ENCODE assay signal across 10 cellular contexts in genomic region chr1:188027613-188028012, GRCh38.
DNase-seq lines count a peak whose midpoint lies in the region; ATAC-seq and TF ChIP-seq lines count a peak whose summit lies in the region.
"Had no signal": no experiment of that assay in that cellular context is flagged by ENCODE, and none has a peak within 500 bp of the region (broad histone marks: within the 10 kb centered on the region; RNA-seq: fewer than 3 reads in every experiment).

No MANE protein-coding gene starts in this region.

- H3K27me3 ChIP-seq in mammary epithelial cell (ENCODE audit: insufficient read depth, low read length): no peaks in the 10 kb centered on the region

- CTCF ChIA-PET in mammary epithelial cell (lab: Charles Lee; ENCODE audit: low non-redundant PET): no interaction called here

- intact Hi-C loops in mammary epithelial cell (cut with micrococcal nuclease): no loop called here

- BruUV-seq in mammary epithelial cell (replicated peaks; lab: Mats Ljungman, UMichigan): no TSS peak

- H3K27ac Mint-ChIP-seq in stimulated activated effector memory CD8-positive, alpha-beta T cell treated with anti-CD3 and anti-CD28 coated beads, Interleukin-12 subunit alpha, Interleukin-12 subunit beta, amount 100 ng/mL, for 72 hours: no peak overlapping the region

- no peaks in the 10 kb centered on the region for H3K9me3 ChIP-seq in mammary epithelial cell (replicated peaks; ENCODE audit: insufficient read depth, low read length)

- no peaks in the 10 kb centered on the region for H3K4me1 Mint-ChIP-seq in stimulated activated effector memory CD8-positive, alpha-beta T cell treated with anti-CD3 and anti-CD28 coated beads, Interleukin-12 subunit alpha, Interleukin-12 subunit beta, amount 100 ng/mL, for 72 hours

- TF ChIP-seq CTCF in mammary epithelial cell (conservative IDR thresholded peaks at IDR 0.05 in 1 of 2, IDR thresholded peaks at IDR 0.05 in 1 of 2; ENCODE audit: extremely low read depth in 1 of 2, insufficient read depth in 1 of 2, low read depth in 1 of 2, low read length in 2 of 2): no peak

- no peak overlapping the region for H3K9ac ChIP-seq in mammary epithelial cell (ENCODE audit: insufficient read depth, low read length)

- H4K20me1 ChIP-seq in mammary epithelial cell (ENCODE audit: insufficient read depth, low read length): no peaks in the 10 kb centered on the region

- peaks cover 5% of the 10 kb centered on the region for H3K9me3 Mint-ChIP-seq in stimulated activated effector memory CD8-positive, alpha-beta T cell treated with anti-CD3 and anti-CD28 coated beads, Interleukin-12 subunit alpha, Interleukin-12 subunit beta, amount 100 ng/mL, for 72 hours

- H3K4me1 ChIP-seq in mammary epithelial cell (ENCODE audit: insufficient read depth, low read length): peaks cover 7% of the 10 kb centered on the region

- no peak overlapping the region for H3K4me3 Mint-ChIP-seq in stimulated activated effector memory CD8-positive, alpha-beta T cell treated with anti-CD3 and anti-CD28 coated beads, Interleukin-12 subunit alpha, Interleukin-12 subunit beta, amount 100 ng/mL, for 72 hours

- no peak overlapping the region for H3K4me3 ChIP-seq in mammary epithelial cell (replicated peaks in 1 of 3; ENCODE audit: insufficient read depth in 1 of 3, low read depth in 2 of 3, low read length in 3 of 3)

- H3K4me2 ChIP-seq in mammary epithelial cell (ENCODE audit: insufficient read depth, low read depth, low read length): peak overlapping the region; percentile 53

- dilution Hi-C loops in mammary epithelial cell (cut with HindIII; ENCODE audit: low sequenced_read_pairs): no loop called here

- H3K36me3 ChIP-seq in mammary epithelial cell (ENCODE audit: insufficient read depth, low read length): no peaks in the 10 kb centered on the region

- H3K27ac ChIP-seq in mammary epithelial cell (ENCODE audit: insufficient read depth, low read depth, low read length): peak overlapping the region; percentile 62
- H3K27ac ChIP-seq: VCaP had no signal

- H3K79me2 ChIP-seq in mammary epithelial cell (ENCODE audit: insufficient read depth, low read length): no peaks in the 10 kb centered on the region

- H3K36me3 Mint-ChIP-seq in stimulated activated effector memory CD8-positive, alpha-beta T cell treated with anti-CD3 and anti-CD28 coated beads, Interleukin-12 subunit alpha, Interleukin-12 subunit beta, amount 100 ng/mL, for 72 hours: no peaks in the 10 kb centered on the region

- peak; percentile 25 for DNase-seq in DMS53 (lab: John Stamatoyannopoulos, UW)
- no peak for DNase-seq in DMS53 treated with DMSO at 0.1 percent for 48 hours (lab: John Stamatoyannopoulos, UW; ENCODE audit: unreplicated experiment)
- peak; percentile 92 for DNase-seq in mammary epithelial cell
- DNase-seq in stimulated activated effector memory CD8-positive, alpha-beta T cell treated with anti-CD3 and anti-CD28 coated beads, Interleukin-12 subunit alpha, Interleukin-12 subunit beta, amount 100 ng/mL, for 72 hours (ENCODE audit: low spot score in 2 of 2): no peak
- DNase-seq in GDM1 (lab: John Stamatoyannopoulos, UW): no peak
- DNase-seq in activated CD4-positive, alpha-beta T cell treated with anti-CD3 and anti-CD28 coated beads, Interleukin-2, amount 50 U/mL, for 48 hours: no peak
- no peak for DNase-seq in NCI-H524 (lab: John Stamatoyannopoulos, UW)
- DNase-seq: hypothalamus had no signal

- H2AFZ ChIP-seq in mammary epithelial cell (ENCODE audit: low read depth, low read length): no peak overlapping the region

- ATAC-seq in HG03159 (IDR thresholded peaks at IDR 0.05; ENCODE audit: unreplicated experiment): peak; percentile 86
- ATAC-seq in stimulated activated effector memory CD8-positive, alpha-beta T cell treated with anti-CD3 and anti-CD28 coated beads, Interleukin-12 subunit alpha, Interleukin-12 subunit beta, amount 100 ng/mL, for 72 hours: peak; percentile 46

- in situ Hi-C loops in mammary epithelial cell (cut with MboI; ENCODE audit: low sequenced_read_pairs in 2 of 2): no loop called here

Comparison
In these comparisons a context has a peak if more than half of its experiments do, and no peak if none do; other contexts are left out.
1. DNase-seq: peak in DMS53 (single experiment) and mammary epithelial cell (single experiment); none in DMS53 treated with DMSO at 0.1 percent for 48 hours (single experiment), stimulated activated effector memory CD8-positive, alpha-beta T cell treated with anti-CD3 and anti-CD28 coated beads, Interleukin-12 subunit alpha, Interleukin-12 subunit beta, amount 100 ng/mL, for 72 hours (0 of 2), GDM1 (single experiment), activated CD4-positive, alpha-beta T cell treated with anti-CD3 and anti-CD28 coated beads, Interleukin-2, amount 50 U/mL, for 48 hours (0 of 2) and NCI-H524 (0 of 2).